25 cellular contexts compared by ENCODE assay signal in the genomic region with DNA sequence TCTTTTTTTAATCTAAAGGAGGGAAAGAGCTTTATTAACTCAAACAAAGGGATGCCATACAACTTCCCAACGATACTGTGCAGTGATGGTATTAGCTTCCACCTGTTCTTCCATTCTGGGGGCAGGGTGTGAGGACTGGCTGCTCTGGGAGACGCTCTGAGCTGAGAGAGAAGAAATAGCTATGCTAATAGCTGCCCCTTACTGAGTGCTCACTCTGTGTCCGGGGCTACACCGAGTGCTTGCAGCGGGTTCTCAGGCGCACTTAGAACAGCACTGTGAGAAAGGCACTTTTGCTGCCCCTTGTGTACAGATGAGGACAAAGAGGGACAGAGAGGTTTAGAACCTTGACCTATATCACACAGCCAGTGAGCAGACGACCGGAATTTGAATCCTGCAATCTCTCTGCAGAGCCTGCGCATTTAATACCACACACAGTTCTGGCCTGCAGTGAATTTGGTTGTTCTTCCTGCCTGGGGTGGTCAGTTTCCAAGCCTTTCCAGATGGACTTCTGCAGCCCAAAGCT.
DNase-seq lines count a peak whose midpoint lies in the region; FAIRE-seq and TF ChIP-seq lines count a peak whose summit lies in the region.
"Had no signal": no experiment of that assay in that cellular context is flagged by ENCODE, and none has a peak within 500 bp of the region (broad histone marks: within the 10 kb centered on the region; RNA-seq: fewer than 3 reads in every experiment).

No MANE protein-coding gene starts in this region.

- intact Hi-C loops in testis (cut with DNase I; ENCODE audit: low total_unique reads): no loop called here

- H4K8ac ChIP-seq in H1 (ENCODE audit: extremely low read depth, insufficient read depth, low read length): no peak overlapping the region

- POLR2A ChIA-PET in H1 (lab: Charles Lee; ENCODE audit: partially characterized antibody): no interaction called here

- no peaks in the 10 kb centered on the region for H3K23me2 ChIP-seq in H1 (ENCODE audit: low read depth, low read length)

- H3K9me3 ChIP-seq in H1 (ENCODE audit: insufficient read depth in 2 of 2, low read depth in 1 of 2, low read length in 1 of 2): no peaks in the 10 kb centered on the region
- H3K9me3 ChIP-seq in testis: no peaks in the 10 kb centered on the region
- H3K9me3 ChIP-seq: SJSA1 had no signal

- H3K23ac ChIP-seq in H1 (ENCODE audit: insufficient read length): no peak overlapping the region

- H3K36me3 ChIP-seq in H1 (ENCODE audit: control insufficient read depth in 2 of 4, insufficient read depth in 4 of 4, low read length in 3 of 4) (no peaks in the 10 kb centered on the region), testis (ENCODE audit: low read depth, missing control alignments) (no peaks in the 10 kb centered on the region)
- H3K36me3 ChIP-seq: SJSA1 had no signal

- H4K91ac ChIP-seq in H1 (replicated peaks; ENCODE audit: insufficient read length, low read length): no peak overlapping the region

- no peak overlapping the region for H2BK12ac ChIP-seq in H1 (ENCODE audit: low read depth, low read length)

- no peak overlapping the region for H2BK5ac ChIP-seq in H1 (ENCODE audit: low read depth, low read length)

- H2BK15ac ChIP-seq in H1 (ENCODE audit: low read length): no peak overlapping the region

- H3K9me3 Mint-ChIP-seq in nephron: peaks cover 10% of the 10 kb centered on the region
- H3K9me3 Mint-ChIP-seq: CD8-positive, alpha-beta T cell had no signal

- peaks cover 23% of the 10 kb centered on the region for H3K27me3 Mint-ChIP-seq in nephron (ENCODE audit: low read depth)
- H3K27me3 Mint-ChIP-seq: B cell had no signal

- H3K79me1 ChIP-seq in H1 (ENCODE audit: low read depth, low read length): no peaks in the 10 kb centered on the region

- H3K27ac ChIP-seq in H1 (ENCODE audit: low read depth, low read length) (no peak overlapping the region), testis (no peak overlapping the region)
- H3K27ac ChIP-seq: 22Rv1, C4-2B, PC-9, SJSA1 had no signal

- CTCF ChIA-PET in H1 (lab: Charles Lee; ENCODE audit: partially characterized antibody): interaction anchor here (0.6 to 5.1 kb wide), 10 partner anchors 9 to 292 kb away, joined by 3 to 37 read pairs (median 3); no protein-coding TSS in a partner anchor

- H3K56ac ChIP-seq in H1 (replicated peaks; ENCODE audit: insufficient read length, low read depth, low read length): no peak overlapping the region

- peak overlapping the region in 2 of 3 experiments; percentile 9 to 37 for H3K27ac Mint-ChIP-seq in nephron
- H3K27ac Mint-ChIP-seq: B cell; CD8-positive, alpha-beta T cell; H9 had no signal

- H3K4ac ChIP-seq in H1 (replicated peaks; ENCODE audit: insufficient read length, low read depth, low read length): no peak overlapping the region

- no peak overlapping the region for H4K5ac ChIP-seq in H1 (ENCODE audit: insufficient read length, low read depth, low read length)

- H3K4me3 Mint-ChIP-seq in nephron: no peak overlapping the region
- H3K4me3 Mint-ChIP-seq: B cell; CD8-positive, alpha-beta T cell; H9 had no signal

- H3K18ac ChIP-seq in H1 (ENCODE audit: extremely low read depth, low read length): no peak overlapping the region

- H2BK120ac ChIP-seq in H1 (replicated peaks; ENCODE audit: low read depth, low read length): no peak overlapping the region

- no peak for TF ChIP-seq POLR2A in H1 (IDR thresholded peaks at IDR 0.05; ENCODE audit: control extremely low read depth in 1 of 2, low read depth in 2 of 2, low read length in 2 of 2)
- no peak for TF ChIP-seq POLR2A in testis (IDR thresholded peaks at IDR 0.05)

- WGBS in H1 (ENCODE audit: extremely low coverage in 1 of 2, insufficient coverage in 1 of 2, insufficient read length in 1 of 2, insufficient replicate concordance in 2 of 2, low coverage in 1 of 2, low lambda C conversion rate in 2 of 2, missing lambda C conversion rate in 1 of 2), 2 experiments: 75% methylated on average over 9 of the region's 9 CpGs; no CpG with 5 or more reads in 1 of the 2 experiments
- WGBS in testis, 2 donors: 51 to 56% methylated on average over 8 to 9 of the region's 9 CpGs

- no peaks in the 10 kb centered on the region for H3K79me2 ChIP-seq in H1 (ENCODE audit: control insufficient read depth in 1 of 2, insufficient read depth in 2 of 2, low read length in 2 of 2)

- H3K4me3 ChIP-seq in H1 (ENCODE audit: extremely low read depth in 1 of 4, insufficient read depth in 2 of 4, low read depth in 3 of 4, low read length in 4 of 4) (no peak overlapping the region), testis (no peak overlapping the region)
- H3K4me3 ChIP-seq: K562, PC-9, SJSA1 had no signal

- H3K9ac ChIP-seq in H1 (replicated peaks in 1 of 4; ENCODE audit: extremely low read depth in 1 of 4, low read depth in 3 of 4, low read length in 3 of 4): no peak overlapping the region

- H3K36me3 Mint-ChIP-seq in nephron (ENCODE audit: low read depth): no peaks in the 10 kb centered on the region
- H3K36me3 Mint-ChIP-seq: CD8-positive, alpha-beta T cell had no signal

- FAIRE-seq in H1 (lab: Jason Lieb, UNC): no peak
- FAIRE-seq: GM18507, K562 had no signal

- H4K20me1 ChIP-seq in H1 (replicated peaks in 1 of 2; ENCODE audit: control insufficient read depth in 1 of 2, insufficient read depth in 2 of 2, low read length in 2 of 2): no peaks in the 10 kb centered on the region

- no peak for TF ChIP-seq EP300 in H1 (IDR thresholded peaks at IDR 0.05; ENCODE audit: borderline replicate concordance in 1 of 2, low read depth in 2 of 2, low read length in 2 of 2)

- H3K27me3 ChIP-seq in H1 (replicated peaks in 1 of 4; ENCODE audit: control insufficient read depth in 3 of 4, extremely low read depth in 1 of 4, insufficient read depth in 3 of 4, low read length in 3 of 4) (no peaks in the 10 kb centered on the region), testis (no peaks in the 10 kb centered on the region)
- H3K27me3 ChIP-seq: SJSA1 had no signal

- H3K4me1 ChIP-seq in H1 (replicated peaks in 1 of 4; ENCODE audit: control insufficient read depth in 3 of 4, insufficient read depth in 4 of 4, low read length in 3 of 4) (peaks cover 2 to 13% (median 5%) of the 10 kb centered on the region in 4 experiments; a peak in 5 of 7 replicates), testis (peaks cover 7% of the 10 kb centered on the region)
- H3K4me1 ChIP-seq: Caco-2, SJSA1 had no signal

- no peak overlapping the region; the same call in 1 of the 2 replicates for H2BK20ac ChIP-seq in H1 (ENCODE audit: low read length)

- H3K14ac ChIP-seq in H1 (ENCODE audit: insufficient read length): no peak overlapping the region

- no peak overlapping the region for H2AK5ac ChIP-seq in H1 (ENCODE audit: low read depth, low read length)

- DNase-seq in DMS 273 (lab: John Stamatoyannopoulos, UW; ENCODE audit: unreplicated experiment) (peak; percentile 9), DMS 273 treated with DMSO at 0.1 percent for 48 hours (lab: John Stamatoyannopoulos, UW) (no peak), H1 (ENCODE audit: low read depth in 1 of 2, low spot score in 2 of 2) (no peak), testis (no peak), SK-N-DZ (ENCODE audit: low spot score) (no peak), NCI-H2227 (lab: John Stamatoyannopoulos, UW; ENCODE audit: unreplicated experiment) (no peak)
- DNase-seq: CD8-positive, alpha-beta T cell; DMS79 treated with DMSO at 0.1 percent for 48 hours; Kasumi-1; NCI-H1092 treated with DMSO at 0.1 percent for 48 hours; NCI-H1436; NCI-H187; NCI-H774; PC-9; Right ventricle myocardium superior; RPMI8226 had no signal

- no peak overlapping the region for H3K4me2 ChIP-seq in H1 (ENCODE audit: insufficient read depth in 1 of 2, low read depth in 2 of 2, low read length in 2 of 2)
- H3K4me2 ChIP-seq: PC-9 had no signal

- no peak for TF ChIP-seq CTCF in H1 (IDR thresholded peaks at IDR 0.05; ENCODE audit: control extremely low read depth in 1 of 3, insufficient read depth in 1 of 3, low read depth in 1 of 3, low read length in 3 of 3)
- TF ChIP-seq CTCF in nephron (IDR thresholded peaks at IDR 0.05; ENCODE audit: unreplicated experiment in 3 of 3): no peak
- TF ChIP-seq CTCF in testis (IDR thresholded peaks at IDR 0.05): no peak

- no peak overlapping the region for H2AFZ ChIP-seq in H1 (ENCODE audit: low read length)
- H2AFZ ChIP-seq: PC-9 had no signal

- H3K4me1 Mint-ChIP-seq in nephron: peaks cover 6% of the 10 kb centered on the region

- no peak for TF ChIP-seq RAD21 in H1 (IDR thresholded peaks at IDR 0.05 in 1 of 2, conservative IDR thresholded peaks at IDR 0.05 in 1 of 2; ENCODE audit: low read depth in 2 of 2, low read length in 2 of 2)

TF ChIP-seq in H1, 55 proteins besides CTCF, POLR2A, EP300 and RAD21 (continues in another document):
- 0 out of 4 replicates have a peak, but pooled peaks of 1 of the 2 experiments have one; percentile 63 for TF ChIP-seq HDAC2 (IDR thresholded peaks at IDR 0.05; ENCODE audit: borderline replicate concordance in 1 of 2, low read depth in 2 of 2, low read length in 2 of 2)
- TF ChIP-seq, protein P1, sequence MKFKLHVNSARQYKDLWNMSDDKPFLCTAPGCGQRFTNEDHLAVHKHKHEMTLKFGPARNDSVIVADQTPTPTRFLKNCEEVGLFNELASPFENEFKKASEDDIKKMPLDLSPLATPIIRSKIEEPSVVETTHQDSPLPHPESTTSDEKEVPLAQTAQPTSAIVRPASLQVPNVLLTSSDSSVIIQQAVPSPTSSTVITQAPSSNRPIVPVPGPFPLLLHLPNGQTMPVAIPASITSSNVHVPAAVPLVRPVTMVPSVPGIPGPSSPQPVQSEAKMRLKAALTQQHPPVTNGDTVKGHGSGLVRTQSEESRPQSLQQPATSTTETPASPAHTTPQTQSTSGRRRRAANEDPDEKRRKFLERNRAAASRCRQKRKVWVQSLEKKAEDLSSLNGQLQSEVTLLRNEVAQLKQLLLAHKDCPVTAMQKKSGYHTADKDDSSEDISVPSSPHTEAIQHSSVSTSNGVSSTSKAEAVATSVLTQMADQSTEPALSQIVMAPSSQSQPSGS (IDR thresholded peaks at IDR 0.05; ENCODE audit: low read length): no peak
- no peak for TF ChIP-seq SIN3A (conservative IDR thresholded peaks at IDR 0.05 in 1 of 2, IDR thresholded peaks at IDR 0.05 in 1 of 2; ENCODE audit: low read depth in 1 of 2, low read length in 2 of 2)
- TF ChIP-seq JUN (IDR thresholded peaks at IDR 0.05; ENCODE audit: low read depth, low read length): no peak
- no peak for TF ChIP-seq CBX5 (IDR thresholded peaks at IDR 0.05; ENCODE audit: low read depth, low read length)
